15 cellular contexts compared by ENCODE assay signal in genomic region chr3:196947136-196947859, GRCh38. TPM values are rescaled to one million over a fixed set of nuclear protein-coding genes. Genes with fewer than 3 reads are reported as not detected.
DNase-seq lines count a peak whose midpoint lies in the region; ATAC-seq and TF ChIP-seq lines count a peak whose summit lies in the region.
"Had no signal": no experiment of that assay in that cellular context is flagged by ENCODE, and none has a peak within 500 bp of the region (broad histone marks: within the 10 kb centered on the region; RNA-seq: fewer than 3 reads in every experiment).

No MANE protein-coding gene starts in this region.

- H3K9me3 Mint-ChIP-seq in endodermal cell = no peaks in the 10 kb centered on the region
- no peaks in the 10 kb centered on the region for H3K9me3 Mint-ChIP-seq in effector memory CD8-positive, alpha-beta T cell
- no peaks in the 10 kb centered on the region for H3K9me3 Mint-ChIP-seq in activated T-helper 17 cell treated with anti-CD3 and anti-CD28 coated beads, Interleukin-2, amount 50 U/mL, for 72 hours
- H3K9me3 Mint-ChIP-seq: activated naive CD8-positive, alpha-beta T cell treated with anti-CD3 and anti-CD28 coated beads for 36 hours; central memory CD8-positive, alpha-beta T cell had no signal

- BruUV-seq in Panc1 (replicated peaks; lab: Mats Ljungman, UMichigan) = no TSS peak

- intact Hi-C loops in Panc1 (cut with micrococcal nuclease; ENCODE audit: unreplicated experiment) = no loop called here
- intact Hi-C loops in dorsolateral prefrontal cortex (cut with DNase I) = loop anchor here in 1 of 2 donors (10.0 kb wide), 2 partner anchors 232 to 632 kb away; partner anchors contain the start of genes CEP19, DYNLT2B and PIGX

- 87 to 100% methylated on average over 4 to 10 of the region's 10 CpGs for WGBS in endodermal cell (ENCODE audit: insufficient coverage in 1 of 2, insufficient read length in 1 of 2), 2 experiments

- H3K9ac ChIP-seq in endodermal cell (ENCODE audit: extremely low read depth, low read length, poor library complexity, severe bottlenecking) = no peak overlapping the region

- H3K27ac Mint-ChIP-seq in endodermal cell = no peak overlapping the region
- H3K27ac Mint-ChIP-seq in effector memory CD8-positive, alpha-beta T cell = peak overlapping the region in 1 of 2 donors; percentile 32
- no peak overlapping the region for H3K27ac Mint-ChIP-seq in activated T-helper 17 cell treated with anti-CD3 and anti-CD28 coated beads, Interleukin-2, amount 50 U/mL, for 72 hours
- H3K27ac Mint-ChIP-seq: activated naive CD8-positive, alpha-beta T cell treated with anti-CD3 and anti-CD28 coated beads for 36 hours; progenitor cell of endocrine pancreas had no signal

- peaks cover 24% of the 10 kb centered on the region for H3K27me3 Mint-ChIP-seq in endodermal cell (ENCODE audit: insufficient read depth)
- H3K27me3 Mint-ChIP-seq in effector memory CD8-positive, alpha-beta T cell = no peaks in the 10 kb centered on the region
- H3K27me3 Mint-ChIP-seq in activated T-helper 17 cell treated with anti-CD3 and anti-CD28 coated beads, Interleukin-2, amount 50 U/mL, for 72 hours = no peaks in the 10 kb centered on the region
- H3K27me3 Mint-ChIP-seq: central memory CD8-positive, alpha-beta T cell; progenitor cell of endocrine pancreas had no signal

- H3K4me3 ChIP-seq in AG09309 (ENCODE audit: control insufficient read depth, low read depth, low read length) = no peak overlapping the region
- H3K4me3 ChIP-seq in GM12865 (ENCODE audit: low read depth, low read length) = no peak overlapping the region
- no peak overlapping the region for H3K4me3 ChIP-seq in Panc1 (ENCODE audit: low read depth in 2 of 2, low read length in 2 of 2)
- no peak overlapping the region for H3K4me3 ChIP-seq in endodermal cell (ENCODE audit: low read length)
- no peak overlapping the region for H3K4me3 ChIP-seq in dorsolateral prefrontal cortex

- H3K36me3 ChIP-seq in Panc1 (ENCODE audit: control insufficient read depth, insufficient read depth, low read length) (peaks cover 4% of the 10 kb centered on the region; the same call in 1 of the 2 replicates), endodermal cell (ENCODE audit: control insufficient read depth, insufficient read depth, low read length) (peaks cover 3% of the 10 kb centered on the region)

- in situ Hi-C loops in Panc1 (cut with HindIII; ENCODE audit: low pct_unique_long_range_greater_than_20kb, low sequenced_read_pairs) = no loop called here

- H3K27me3 ChIP-seq in Panc1 (ENCODE audit: control insufficient read depth, insufficient read depth, low read length) (no peaks in the 10 kb centered on the region), endodermal cell (ENCODE audit: control insufficient read depth, insufficient read depth, low read length, poor library complexity, severe bottlenecking) (peaks cover 28% of the 10 kb centered on the region), dorsolateral prefrontal cortex (no peaks in the 10 kb centered on the region)

- peak; percentile 66 for ATAC-seq in Panc1
- ATAC-seq in effector memory CD8-positive, alpha-beta T cell (replicated peaks) = no peak
- no peak for ATAC-seq in activated T-helper 17 cell treated with anti-CD3 and anti-CD28 coated beads, Interleukin-2, amount 50 U/mL, for 72 hours (replicated peaks)

- H3K27ac ChIP-seq in Panc1 (ENCODE audit: low read length) = no peak overlapping the region
- H3K27ac ChIP-seq in endodermal cell (ENCODE audit: low read depth, low read length) = no peak overlapping the region
- no peak overlapping the region for H3K27ac ChIP-seq in dorsolateral prefrontal cortex

- no peak overlapping the region for H3K4me3 Mint-ChIP-seq in endodermal cell
- H3K4me3 Mint-ChIP-seq in effector memory CD8-positive, alpha-beta T cell = no peak overlapping the region
- H3K4me3 Mint-ChIP-seq in activated T-helper 17 cell treated with anti-CD3 and anti-CD28 coated beads, Interleukin-2, amount 50 U/mL, for 72 hours = no peak overlapping the region
- H3K4me3 Mint-ChIP-seq: activated naive CD8-positive, alpha-beta T cell treated with anti-CD3 and anti-CD28 coated beads for 36 hours; central memory CD8-positive, alpha-beta T cell had no signal

- H3K36me3 Mint-ChIP-seq in endodermal cell (ENCODE audit: low read depth) = peaks cover 2% of the 10 kb centered on the region
- H3K36me3 Mint-ChIP-seq in effector memory CD8-positive, alpha-beta T cell (ENCODE audit: insufficient read depth) = peaks cover 21% of the 10 kb centered on the region
- peaks cover 25% of the 10 kb centered on the region for H3K36me3 Mint-ChIP-seq in activated T-helper 17 cell treated with anti-CD3 and anti-CD28 coated beads, Interleukin-2, amount 50 U/mL, for 72 hours (ENCODE audit: low read depth)

- no peaks in the 10 kb centered on the region for H3K9me3 ChIP-seq in Panc1 (ENCODE audit: control insufficient read depth, insufficient read depth, low read depth, low read length)
- H3K9me3 ChIP-seq in endodermal cell (ENCODE audit: control insufficient read depth, low read length) = no peaks in the 10 kb centered on the region

- CTCF ChIA-PET in Panc1 (lab: Charles Lee) = no interaction called here

- TF ChIP-seq CTCF in AG09309 (IDR thresholded peaks at IDR 0.05; ENCODE audit: control insufficient read depth, insufficient read depth, low read depth, low read length, missing control alignments) = peak; percentile 15
- TF ChIP-seq CTCF in GM12865 (IDR thresholded peaks at IDR 0.05; ENCODE audit: insufficient read depth, low read depth, low read length, missing control alignments) = peak; percentile 6
- TF ChIP-seq CTCF in Panc1 (IDR thresholded peaks at IDR 0.05) = peak; percentile 48
- peak; percentile 56 for TF ChIP-seq CTCF in endodermal cell (conservative IDR thresholded peaks at IDR 0.05)
- no peak for TF ChIP-seq CTCF in dorsolateral prefrontal cortex (IDR thresholded peaks at IDR 0.05 in 54 of 56, conservative IDR thresholded peaks at IDR 0.05 in 2 of 56; ENCODE audit: low read depth in 1 of 56, partially characterized antibody in 56 of 56)

- POLR2A ChIA-PET in Panc1 (lab: Charles Lee) = no interaction called here

- DNase-seq in AG09309 (ENCODE audit: low read depth) (no peak), GM12865 (ENCODE audit: low read depth) (no peak), Panc1 (ENCODE audit: low read depth, low spot score) (no peak), endodermal cell (peak; percentile 76), dorsolateral prefrontal cortex (no peak), kidney glomerular epithelial cell (lab: John Stamatoyannopoulos, UW) (no peak)
- no peak for DNase-seq in effector memory CD8-positive, alpha-beta T cell
- DNase-seq: activated CD4-positive, CD25-positive, alpha-beta regulatory T cell; activated naive CD8-positive, alpha-beta T cell treated with anti-CD3 and anti-CD28 coated beads for 36 hours; NCI-H1092 treated with DMSO at 0.1 percent for 48 hours; NCI-H226; OCI-M1 had no signal

- 0 out of 2 replicates have a peak, but pooled peaks cover 5% of the 10 kb centered on the region for H3K4me1 ChIP-seq in Panc1 (ENCODE audit: control insufficient read depth, insufficient read depth, low read length)
- peaks cover 3% of the 10 kb centered on the region for H3K4me1 ChIP-seq in endodermal cell (ENCODE audit: control insufficient read depth, insufficient read depth, low read length)

- H3K4me1 Mint-ChIP-seq in endodermal cell = peaks cover 18% of the 10 kb centered on the region
- peaks cover 14 to 18% of the 10 kb centered on the region in 2 donors for H3K4me1 Mint-ChIP-seq in effector memory CD8-positive, alpha-beta T cell (ENCODE audit: low read depth in 2 of 2)
- H3K4me1 Mint-ChIP-seq in activated T-helper 17 cell treated with anti-CD3 and anti-CD28 coated beads, Interleukin-2, amount 50 U/mL, for 72 hours = peaks cover 9% of the 10 kb centered on the region

RNA-seq across cellular contexts. Expression of gene NCBP2, which starts 5.0 kb away (rescaled TPM):
- total RNA-seq in Panc1 (2021; ENCODE audit: unreplicated experiment) = 122 TPM
- 133 TPM for polyA plus RNA-seq in Panc1 (2012; ENCODE audit: insufficient read length)
- 10 to 100 TPM; 74.9 to 97.3 TPM for total RNA-seq in endodermal cell
- polyA plus RNA-seq in endodermal cell (2013, experiment 1 of 2) = 109 TPM
- 98.5 TPM for polyA plus RNA-seq in endodermal cell (2013, experiment 2 of 2)
- 10 to 100 TPM; 29.7 to 67.3 (median 53.4) TPM for total RNA-seq in dorsolateral prefrontal cortex
- total RNA-seq in activated T-helper 17 cell treated with anti-CD3 and anti-CD28 coated beads, Interleukin-2, amount 50 U/mL, for 72 hours = 10 to 100 TPM; 68.1 to 89.0 TPM

RNA-seq across cellular contexts. Expression of gene PIGZ, which starts 21.3 kb away (rescaled TPM):
- total RNA-seq in Panc1 (2021; ENCODE audit: unreplicated experiment) (6.3 TPM), endodermal cell (under 1 TPM; 0.22 to 0.31 TPM), dorsolateral prefrontal cortex (10 to 100 TPM in 119 of 120 experiments, 1 to 10 TPM in 1; 8.0 to 29.8 (median 19.6) TPM)
- 6.6 TPM for polyA plus RNA-seq in Panc1 (2012; ENCODE audit: insufficient read length)
- 0.46 TPM for polyA plus RNA-seq in endodermal cell (2013, experiment 1 of 2)
- polyA plus RNA-seq in endodermal cell (2013, experiment 2 of 2) = not detected
- total RNA-seq in activated T-helper 17 cell treated with anti-CD3 and anti-CD28 coated beads, Interleukin-2, amount 50 U/mL, for 72 hours = under 1 TPM; 0.78 to 0.82 TPM

Comparison
In these comparisons a context has a peak if more than half of its experiments do, and no peak if none do; other contexts are left out.
1. CTCF ChIP-seq: peak in AG09309 (single experiment), GM12865 (single experiment), Panc1 (single experiment) and endodermal cell (single experiment); none in dorsolateral prefrontal cortex (0 of 56).